In genomic region chr18:48885266-48885950, GRCh38 we compare ENCODE assay signal across 1 cellular context.
A peak's percentile ranks its signal among the peaks of the same experiment; 100 is the strongest.
TF ChIP-seq lines count a peak whose summit lies in the region.

No MANE protein-coding gene starts in this region.

TF ChIP-seq in K562, 482 proteins besides CTCF, POLR2A, EP300 and RAD21 (continued from another document):
- TF ChIP-seq, protein P1, sequence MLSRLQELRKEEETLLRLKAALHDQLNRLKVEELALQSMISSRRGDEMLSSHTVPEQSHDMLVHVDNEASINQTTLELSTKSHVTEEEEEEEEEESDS (CRISPR knock-in tag; IDR thresholded peaks at IDR 0.05): no peak
- no peak for TF ChIP-seq KDM5B (IDR thresholded peaks at IDR 0.05; ENCODE audit: insufficient replicate concordance, low read depth, low read length)
- peak; percentile 24; the same call in 1 of the 2 replicates for TF ChIP-seq RFX1 (IDR thresholded peaks at IDR 0.05)
- TF ChIP-seq XRCC5 (IDR thresholded peaks at IDR 0.05; ENCODE audit: low read depth, low read length): no peak
- TF ChIP-seq ETV6 (IDR thresholded peaks at IDR 0.05; ENCODE audit: borderline replicate concordance in 1 of 2, low read depth in 2 of 2, low read length in 1 of 2): no peak
- no peak for TF ChIP-seq ETV6 (CRISPR knock-in tag; IDR thresholded peaks at IDR 0.05; ENCODE audit: borderline replicate concordance)
- TF ChIP-seq ATF4 (CRISPR knock-in tag; IDR thresholded peaks at IDR 0.05): no peak
TF ChIP-seq in K562: peak in this region for 1.
